8 cellular contexts compared by ENCODE assay signal in genomic region chr2:112584134-112584890, GRCh38. TPM values are rescaled to one million over a fixed set of nuclear protein-coding genes. Genes with fewer than 3 reads are reported as not detected.
DNase-seq lines count a peak whose midpoint lies in the region; ATAC-seq and TF ChIP-seq lines count a peak whose summit lies in the region.

CHCHD5 (plus strand) TSS chr2:112584609; CDS start chr2:112584648, 39 bp downstream.

- H3K36me3 ChIP-seq in A673 (ENCODE audit: insufficient read depth, low read length, poor library complexity, severe bottlenecking), result peaks cover 10% of the 10 kb centered on the region
- no peaks in the 10 kb centered on the region for H3K36me3 ChIP-seq in WERI-Rb-1
- no peaks in the 10 kb centered on the region for H3K36me3 ChIP-seq in breast epithelium
- peaks cover 12% of the 10 kb centered on the region in 3 donors for H3K36me3 ChIP-seq in skeletal muscle tissue (ENCODE audit: control insufficient read depth in 3 of 3, insufficient read depth in 3 of 3, low read length in 3 of 3)

- intact Hi-C loops in A673 (cut with micrococcal nuclease; ENCODE audit: unreplicated experiment), result loop anchor here (5.0 kb wide), 6 partner anchors 42 to 527 kb away; partner anchors contain the start of genes POLR1B, TMEM87B, ZC3H6 and ZC3H8
- intact Hi-C loops in breast epithelium (cut with DNase I; ENCODE audit: low total_unique reads), result no loop called here

- H3K9me3 ChIP-seq in A673 (ENCODE audit: low read depth, low read length, poor library complexity, severe bottlenecking) (no peaks in the 10 kb centered on the region), WERI-Rb-1 (ENCODE audit: severe bottlenecking) (no peaks in the 10 kb centered on the region), breast epithelium (no peaks in the 10 kb centered on the region), iPS-18c (ENCODE audit: control insufficient read depth, insufficient read depth, low read length) (no peaks in the 10 kb centered on the region), skeletal muscle tissue (ENCODE audit: control insufficient read depth in 3 of 3, low read length in 3 of 3) (no peaks in the 10 kb centered on the region)

- TF ChIP-seq CTCF in A673 (conservative IDR thresholded peaks at IDR 0.05; ENCODE audit: low read depth, low read length) (peak; percentile 38), WERI-Rb-1 (IDR thresholded peaks at IDR 0.05; ENCODE audit: low read depth, low read length) (0 out of 2 replicates have a peak, but pooled peaks have one; percentile 0), breast epithelium (IDR thresholded peaks at IDR 0.05) (peak in 2 of 3 donors; percentile 20 to 38)

- peak; percentile 85 for ATAC-seq in GM18868 (IDR thresholded peaks at IDR 0.05; ENCODE audit: unreplicated experiment)
- peak; percentile 88 for ATAC-seq in HG03103 (IDR thresholded peaks at IDR 0.05; ENCODE audit: low read depth, unreplicated experiment)

- CTCF ChIA-PET in A673 (lab: Charles Lee), result interaction anchor here (1.0 kb wide), 2 partner anchors 62 to 103 kb away, joined by 3 to 4 read pairs; no protein-coding TSS in a partner anchor

- H3K27me3 ChIP-seq in A673 (replicated peaks; ENCODE audit: insufficient read depth, low read depth, low read length, poor library complexity) (no peaks in the 10 kb centered on the region), WERI-Rb-1 (ENCODE audit: insufficient read depth, low read depth, severe bottlenecking) (no peaks in the 10 kb centered on the region), breast epithelium (no peaks in the 10 kb centered on the region), skeletal muscle tissue (ENCODE audit: control insufficient read depth in 3 of 3, insufficient read depth in 3 of 3, low read length in 3 of 3) (no peaks in the 10 kb centered on the region)

- DNase-seq in A673 (ENCODE audit: low spot score) (peak; percentile 98), NCI-H2196 treated with DMSO at 0.1 percent for 48 hours (lab: John Stamatoyannopoulos, UW; ENCODE audit: unreplicated experiment) (peak; percentile 96), WERI-Rb-1 (peak; percentile 96), breast epithelium (ENCODE audit: low spot score in 2 of 2) (peak; percentile 94 to 95)

- H3K4me3 ChIP-seq in A673 (ENCODE audit: low read depth, low read length, poor library complexity, severe bottlenecking) (peak within 1 kb of the TSS; percentile 59), WERI-Rb-1 (ENCODE audit: low read depth, low read length) (peak within 1 kb of the TSS; percentile 82), breast epithelium (peak within 1 kb of the TSS; percentile 62 to 91 (median 65)), iPS-18c (ENCODE audit: insufficient read depth, low read depth, low read length) (peak within 1 kb of the TSS; percentile 82), skeletal muscle tissue (ENCODE audit: low read length in 3 of 3) (peak within 1 kb of the TSS; percentile 97 to 98 (median 98))

- peak within 1 kb of the TSS; percentile 90 to 96 (median 96) for H3K9ac ChIP-seq in skeletal muscle tissue (ENCODE audit: low read depth in 1 of 3, low read length in 3 of 3)

- POLR2A ChIA-PET in A673 (lab: Charles Lee; ENCODE audit: low non-redundant PET), result no interaction called here

- no peak for TF ChIP-seq POLR2A in breast epithelium (IDR thresholded peaks at IDR 0.05)

- BruUV-seq in A673 (replicated peaks; lab: Mats Ljungman, UMichigan), result TSS peak; percentile 67

- H3K4me1 ChIP-seq in A673 (ENCODE audit: insufficient read depth, low read length, poor library complexity, severe bottlenecking) (peaks cover 18% of the 10 kb centered on the region), breast epithelium (no peaks in the 10 kb centered on the region), skeletal muscle tissue (ENCODE audit: control insufficient read depth in 3 of 3, insufficient read depth in 3 of 3, low read length in 3 of 3) (peaks cover 24 to 45% (median 35%) of the 10 kb centered on the region in 3 donors)

- H3K27ac ChIP-seq in A673 (ENCODE audit: low read depth, low read length, poor library complexity, severe bottlenecking), result peak within 1 kb of the TSS; percentile 94
- peak within 1 kb of the TSS; percentile 91 for H3K27ac ChIP-seq in WERI-Rb-1
- peak within 1 kb of the TSS; percentile 98 to 99 for H3K27ac ChIP-seq in breast epithelium
- peak within 1 kb of the TSS; percentile 98 for H3K27ac ChIP-seq in skeletal muscle tissue (ENCODE audit: low read depth, low read length)

RNA-seq across cellular contexts. Expression of gene CHCHD5, which starts in this region (rescaled TPM):
- 37.1 and 41.4 TPM in 2 replicates for total RNA-seq in A673 (2021)
- 10 to 100 TPM; 19.0 to 20.2 (median 19.5) TPM for total RNA-seq in breast epithelium
- total RNA-seq in skeletal muscle tissue, result 10.4 TPM

Comparison
In these comparisons a context has a peak if more than half of its experiments do, and no peak if none do; other contexts are left out.
1. Peak in every context shown above with its lines: DNase-seq, ATAC-seq, H3K4me3 ChIP-seq and H3K27ac ChIP-seq.